Comparison of ENCODE assay signal across 1 cellular context in genomic region chr10:22427890-22428571, GRCh38.
A peak's percentile ranks its signal among the peaks of the same experiment; 100 is the strongest.
TF ChIP-seq lines count a peak whose summit lies in the region.

No MANE protein-coding gene starts in this region.

TF ChIP-seq in HEK293, 187 proteins besides CTCF, POLR2A, EP300 and RAD21 (continued from another document):
- TF ChIP-seq, protein P1, sequence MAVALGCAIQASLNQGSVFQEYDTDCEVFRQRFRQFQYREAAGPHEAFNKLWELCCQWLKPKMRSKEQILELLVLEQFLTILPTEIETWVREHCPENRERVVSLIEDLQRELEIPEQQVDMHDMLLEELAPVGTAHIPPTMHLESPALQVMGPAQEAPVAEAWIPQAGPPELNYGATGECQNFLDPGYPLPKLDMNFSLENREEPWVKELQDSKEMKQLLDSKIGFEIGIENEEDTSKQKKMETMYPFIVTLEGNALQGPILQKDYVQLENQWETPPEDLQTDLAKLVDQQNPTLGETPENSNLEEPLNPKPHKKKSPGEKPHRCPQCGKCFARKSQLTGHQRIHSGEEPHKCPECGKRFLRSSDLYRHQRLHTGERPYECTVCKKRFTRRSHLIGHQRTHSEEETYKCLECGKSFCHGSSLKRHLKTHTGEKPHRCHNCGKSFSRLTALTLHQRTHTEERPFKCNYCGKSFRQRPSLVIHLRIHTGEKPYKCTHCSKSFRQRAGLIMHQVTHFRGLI (tag by site-specific recombination; IDR thresholded peaks at IDR 0.05): peak; percentile 67; the same call in 1 of the 2 replicates
- TF ChIP-seq ZNF10 (tag by site-specific recombination; IDR thresholded peaks at IDR 0.05) (peak; percentile 78), ZNF391 (tag by site-specific recombination; IDR thresholded peaks at IDR 0.05; ENCODE audit: borderline replicate concordance, low read depth) (0 out of 2 replicates have a peak, but pooled peaks have one; percentile 63), BCL11A (tag by site-specific recombination; IDR thresholded peaks at IDR 0.05; ENCODE audit: low read depth) (peak; percentile 85; the same call in 1 of the 2 replicates), HOXA7 (CRISPR knock-in tag; IDR thresholded peaks at IDR 0.05; ENCODE audit: borderline replicate concordance) (no peak), ZNF629 (tag by site-specific recombination; IDR thresholded peaks at IDR 0.05) (peak; percentile 92), KLF9 (tag by site-specific recombination; IDR thresholded peaks at IDR 0.05; ENCODE audit: low read depth) (no peak; the same call in 1 of the 2 replicates), ZNF692 (tag by site-specific recombination; IDR thresholded peaks at IDR 0.05) (peak; percentile 82), ZNF24 (tag by site-specific recombination; IDR thresholded peaks at IDR 0.05) (peak; percentile 90), ZNF302 (tag by site-specific recombination; IDR thresholded peaks at IDR 0.05; ENCODE audit: low read depth) (no peak), ZNF292 (tag by site-specific recombination; IDR thresholded peaks at IDR 0.05; ENCODE audit: borderline replicate concordance, low read depth) (no peak), GLI2 (tag by site-specific recombination; IDR thresholded peaks at IDR 0.05; ENCODE audit: borderline replicate concordance, low read depth) (peak; percentile 78; the same call in 1 of the 2 replicates), ZNF707 (tag by site-specific recombination; IDR thresholded peaks at IDR 0.05) (no peak), ZNF157 (tag by site-specific recombination; IDR thresholded peaks at IDR 0.05) (no peak), ZXDB (tag by site-specific recombination; IDR thresholded peaks at IDR 0.05) (peak; percentile 93), ZNF600 (tag by site-specific recombination; IDR thresholded peaks at IDR 0.05) (no peak)
- TF ChIP-seq, protein P2, sequence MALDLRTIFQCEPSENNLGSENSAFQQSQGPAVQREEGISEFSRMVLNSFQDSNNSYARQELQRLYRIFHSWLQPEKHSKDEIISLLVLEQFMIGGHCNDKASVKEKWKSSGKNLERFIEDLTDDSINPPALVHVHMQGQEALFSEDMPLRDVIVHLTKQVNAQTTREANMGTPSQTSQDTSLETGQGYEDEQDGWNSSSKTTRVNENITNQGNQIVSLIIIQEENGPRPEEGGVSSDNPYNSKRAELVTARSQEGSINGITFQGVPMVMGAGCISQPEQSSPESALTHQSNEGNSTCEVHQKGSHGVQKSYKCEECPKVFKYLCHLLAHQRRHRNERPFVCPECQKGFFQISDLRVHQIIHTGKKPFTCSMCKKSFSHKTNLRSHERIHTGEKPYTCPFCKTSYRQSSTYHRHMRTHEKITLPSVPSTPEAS (tag by site-specific recombination; IDR thresholded peaks at IDR 0.05): peak; percentile 48; the same call in 1 of the 2 replicates
- TF ChIP-seq, protein P3, sequence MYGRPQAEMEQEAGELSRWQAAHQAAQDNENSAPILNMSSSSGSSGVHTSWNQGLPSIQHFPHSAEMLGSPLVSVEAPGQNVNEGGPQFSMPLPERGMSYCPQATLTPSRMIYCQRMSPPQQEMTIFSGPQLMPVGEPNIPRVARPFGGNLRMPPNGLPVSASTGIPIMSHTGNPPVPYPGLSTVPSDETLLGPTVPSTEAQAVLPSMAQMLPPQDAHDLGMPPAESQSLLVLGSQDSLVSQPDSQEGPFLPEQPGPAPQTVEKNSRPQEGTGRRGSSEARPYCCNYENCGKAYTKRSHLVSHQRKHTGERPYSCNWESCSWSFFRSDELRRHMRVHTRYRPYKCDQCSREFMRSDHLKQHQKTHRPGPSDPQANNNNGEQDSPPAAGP (tag by site-specific recombination; IDR thresholded peaks at IDR 0.05): peak; percentile 93
